In the genomic region with DNA sequence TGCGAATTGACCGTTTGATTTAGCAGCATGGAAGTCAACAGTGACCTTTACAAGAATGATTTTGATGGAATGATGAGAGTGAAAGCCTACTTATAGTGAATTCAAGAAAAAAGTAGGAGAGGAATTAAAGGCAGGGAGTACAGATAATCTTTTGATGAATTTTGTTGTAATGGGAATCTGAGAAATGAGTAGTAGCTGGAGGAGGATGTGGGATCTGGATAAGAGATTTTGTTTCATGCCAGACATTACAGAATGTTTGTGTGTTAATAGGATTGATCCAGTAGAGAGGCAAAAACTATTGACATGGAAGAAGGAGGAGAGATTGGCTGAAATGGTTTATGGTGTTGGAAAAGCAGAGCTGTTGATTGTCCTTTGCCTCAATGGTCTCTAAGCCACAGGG, we compare ENCODE assay signal across 16 cellular contexts. TPM values are rescaled to one million over a fixed set of nuclear protein-coding genes. Genes with fewer than 3 reads are reported as not detected.
DNase-seq lines count a peak whose midpoint lies in the region; ATAC-seq, FAIRE-seq and TF ChIP-seq lines count a peak whose summit lies in the region.
"Had no signal": no experiment of that assay in that cellular context is flagged by ENCODE, and none has a peak within 500 bp of the region (broad histone marks: within the 10 kb centered on the region; RNA-seq: fewer than 3 reads in every experiment).

No MANE protein-coding gene starts in this region.

- no peaks in the 10 kb centered on the region for H3K27me3 ChIP-seq in naive thymus-derived CD4-positive, alpha-beta T cell (ENCODE audit: control insufficient read depth in 2 of 2, insufficient read depth in 2 of 2, low read length in 2 of 2)
- H3K27me3 ChIP-seq in Caco-2 (replicated peaks; ENCODE audit: control insufficient read depth, insufficient read depth, low read length) = no peaks in the 10 kb centered on the region
- no peaks in the 10 kb centered on the region for H3K27me3 ChIP-seq in small intestine (ENCODE audit: control insufficient read depth in 2 of 2, insufficient read depth in 2 of 2, low read length in 2 of 2)
- H3K27me3 ChIP-seq: dorsolateral prefrontal cortex, gastrocnemius medialis had no signal

- H3K27ac Mint-ChIP-seq in HFFc6 (peak overlapping the region; percentile 63), Caco-2 (ENCODE audit: unreplicated experiment) (no peak overlapping the region)
- peak overlapping the region; percentile 2 for H3K27ac Mint-ChIP-seq in activated naive CD8-positive, alpha-beta T cell treated with anti-CD3 and anti-CD28 coated beads, Interleukin-2, amount 10 ng/mL, durations not matched to agents 7 days and 5 days
- peak overlapping the region in 6 of 9 donors; percentile 1 to 86 (median 74) for H3K27ac Mint-ChIP-seq in naive thymus-derived CD4-positive, alpha-beta T cell
- H3K27ac Mint-ChIP-seq: B cell had no signal

- CTCF ChIA-PET in A549 (lab: Yijun Ruan, JAX) = interaction anchor here (0.9 to 2.1 kb wide), 6 partner anchors 12 to 238 kb away, joined by 3 to 6 read pairs (median 3); no protein-coding TSS in a partner anchor
- CTCF ChIA-PET in naive thymus-derived CD4-positive, alpha-beta T cell (lab: Charles Lee) = no interaction called here
- CTCF ChIA-PET in Caco-2 (lab: Charles Lee) = no interaction called here

- ATAC-seq in A549 (no peak), HG02938 (IDR thresholded peaks at IDR 0.05; ENCODE audit: unreplicated experiment) (no peak)
- ATAC-seq in activated naive CD8-positive, alpha-beta T cell treated with anti-CD3 and anti-CD28 coated beads, Interleukin-2, amount 10 ng/mL, durations not matched to agents 7 days and 5 days (ENCODE audit: low read depth) = no peak
- no peak for ATAC-seq in naive thymus-derived CD4-positive, alpha-beta T cell
- ATAC-seq: gastrocnemius medialis had no signal

- intact Hi-C loops in naive thymus-derived CD4-positive, alpha-beta T cell (cut with micrococcal nuclease) = no loop called here
- intact Hi-C loops in Caco-2 (cut with micrococcal nuclease; ENCODE audit: unreplicated experiment) = no loop called here

- H3K4me2 ChIP-seq in A549 = peak overlapping the region; percentile 81

- H3K9me3 ChIP-seq in A549 = no peaks in the 10 kb centered on the region
- no peaks in the 10 kb centered on the region for H3K9me3 ChIP-seq in naive thymus-derived CD4-positive, alpha-beta T cell (ENCODE audit: control insufficient read depth in 2 of 3, low read length in 3 of 3)
- H3K9me3 ChIP-seq in Caco-2 = no peaks in the 10 kb centered on the region
- H3K9me3 ChIP-seq in small intestine (ENCODE audit: control insufficient read depth, low read depth) = no peaks in the 10 kb centered on the region
- H3K9me3 ChIP-seq: gastrocnemius medialis had no signal

- DNase-seq in A549 (ENCODE audit: low read depth in 1 of 2, low spot score in 1 of 2) (no peak), HFFc6 (no peak), NCI-H446 (lab: John Stamatoyannopoulos, UW) (no peak), Caco-2 (no peak), small intestine (no peak)
- no peak for DNase-seq in activated naive CD8-positive, alpha-beta T cell treated with anti-CD3 and anti-CD28 coated beads, Interleukin-2, amount 10 ng/mL, durations not matched to agents 7 days and 5 days
- DNase-seq in naive thymus-derived CD4-positive, alpha-beta T cell = no peak
- DNase-seq: dorsolateral prefrontal cortex, gastrocnemius medialis, islet precursor cell, NCI-H1417 treated with DMSO at 0.1 percent for 48 hours, NCI-H69, SHP77 treated with DMSO at 0.1 percent for 48 hours had no signal

- TF ChIP-seq RAD21 in A549 (conservative IDR thresholded peaks at IDR 0.05 in 1 of 2, IDR thresholded peaks at IDR 0.05 in 1 of 2) = no peak

- TF ChIP-seq EP300 in A549 (IDR thresholded peaks at IDR 0.05) = no peak

- no peak for TF ChIP-seq POLR2A in A549 (IDR thresholded peaks at IDR 0.05; ENCODE audit: low read length)

- POLR2A ChIA-PET in A549 (lab: Yijun Ruan, JAX) = interaction anchor here (1.7 kb wide), 1 partner anchor 55 kb away, joined by 10 read pairs; a partner anchor contains a TSS
- POLR2A ChIA-PET in activated naive CD8-positive, alpha-beta T cell treated with anti-CD3 and anti-CD28 coated beads, Interleukin-2, amount 10 ng/mL, durations not matched to agents 7 days and 5 days (lab: Charles Lee) = interaction anchor here (0.7 to 1.1 kb wide), 3 partner anchors 12 to 742 kb away, joined by 3 read pairs; a partner anchor contains a TSS
- POLR2A ChIA-PET in naive thymus-derived CD4-positive, alpha-beta T cell (lab: Charles Lee) = interaction anchor here (0.6 to 0.8 kb wide), 2 partner anchors 21 to 26 kb away, joined by 3 to 4 read pairs; no protein-coding TSS in a partner anchor
- POLR2A ChIA-PET in Caco-2 (lab: Charles Lee) = interaction anchor here (0.6 kb wide), 1 partner anchor 21 kb away, joined by 3 read pairs; no protein-coding TSS in a partner anchor

- BruUV-seq in Caco-2 (replicated peaks; lab: Mats Ljungman, UMichigan) = no TSS peak

- H3K36me3 Mint-ChIP-seq in HFFc6 (ENCODE audit: low read depth) (peaks cover 13% of the 10 kb centered on the region; the same call in 1 of the 2 replicates), Caco-2 (ENCODE audit: insufficient read depth, unreplicated experiment) (peaks cover 27% of the 10 kb centered on the region)
- peaks cover 14% of the 10 kb centered on the region for H3K36me3 Mint-ChIP-seq in activated naive CD8-positive, alpha-beta T cell treated with anti-CD3 and anti-CD28 coated beads, Interleukin-2, amount 10 ng/mL, durations not matched to agents 7 days and 5 days
- H3K36me3 Mint-ChIP-seq in naive thymus-derived CD4-positive, alpha-beta T cell = peaks cover 6 to 31% (median 16%) of the 10 kb centered on the region in 5 donors

- H3K4me1 Mint-ChIP-seq in HFFc6 (ENCODE audit: low read depth) = peaks cover 38% of the 10 kb centered on the region
- H3K4me1 Mint-ChIP-seq in activated naive CD8-positive, alpha-beta T cell treated with anti-CD3 and anti-CD28 coated beads, Interleukin-2, amount 10 ng/mL, durations not matched to agents 7 days and 5 days = peaks cover 42% of the 10 kb centered on the region
- H3K4me1 Mint-ChIP-seq in naive thymus-derived CD4-positive, alpha-beta T cell = peaks cover 31 to 79% (median 68%) of the 10 kb centered on the region in 7 donors
- peaks cover 7% of the 10 kb centered on the region for H3K4me1 Mint-ChIP-seq in Caco-2 (ENCODE audit: low read depth, unreplicated experiment)

- H3K27ac ChIP-seq in A549 (peak overlapping the region; percentile 78 to 82), small intestine (ENCODE audit: low read depth in 1 of 2, low read length in 1 of 2) (peak overlapping the region in 1 of 2 donors; percentile 24)
- H3K27ac ChIP-seq in naive thymus-derived CD4-positive, alpha-beta T cell (ENCODE audit: low read depth, low read length) = no peak overlapping the region

- H3K36me3 ChIP-seq in naive thymus-derived CD4-positive, alpha-beta T cell (ENCODE audit: control insufficient read depth in 2 of 3, insufficient read depth in 3 of 3, low read length in 3 of 3) = no peaks in the 10 kb centered on the region
- H3K36me3 ChIP-seq in Caco-2 (ENCODE audit: control insufficient read depth, insufficient read depth, low read length) (no peaks in the 10 kb centered on the region), small intestine (ENCODE audit: control insufficient read depth in 2 of 2, insufficient read depth in 2 of 2, low read length in 2 of 2) (peaks cover 6 to 10% of the 10 kb centered on the region in 2 donors)

- peak; percentile 7 for FAIRE-seq in A549 (lab: Jason Lieb, UNC)
- FAIRE-seq in small intestine (lab: Jason Lieb, UNC) = no peak

- H3K9me3 Mint-ChIP-seq in HFFc6 (no peaks in the 10 kb centered on the region), Caco-2 (ENCODE audit: unreplicated experiment) (no peaks in the 10 kb centered on the region)
- no peaks in the 10 kb centered on the region for H3K9me3 Mint-ChIP-seq in activated naive CD8-positive, alpha-beta T cell treated with anti-CD3 and anti-CD28 coated beads, Interleukin-2, amount 10 ng/mL, durations not matched to agents 7 days and 5 days
- no peaks in the 10 kb centered on the region for H3K9me3 Mint-ChIP-seq in naive thymus-derived CD4-positive, alpha-beta T cell

- H3K27me3 Mint-ChIP-seq in HFFc6 (ENCODE audit: insufficient read depth) (no peaks in the 10 kb centered on the region), Caco-2 (ENCODE audit: insufficient read depth, unreplicated experiment) (no peaks in the 10 kb centered on the region)
- no peaks in the 10 kb centered on the region for H3K27me3 Mint-ChIP-seq in activated naive CD8-positive, alpha-beta T cell treated with anti-CD3 and anti-CD28 coated beads, Interleukin-2, amount 10 ng/mL, durations not matched to agents 7 days and 5 days
- H3K27me3 Mint-ChIP-seq in naive thymus-derived CD4-positive, alpha-beta T cell = no peaks in the 10 kb centered on the region
- H3K27me3 Mint-ChIP-seq: B cell had no signal

- TF ChIP-seq CTCF in A549 (IDR thresholded peaks at IDR 0.05) = no peak
- no peak for TF ChIP-seq CTCF in HFFc6 (IDR thresholded peaks at IDR 0.05)
- no peak for TF ChIP-seq CTCF in Caco-2 (IDR thresholded peaks at IDR 0.05; ENCODE audit: insufficient read depth in 1 of 2, low read depth in 1 of 2, low read length in 1 of 2, severe bottlenecking in 1 of 2, unreplicated experiment in 1 of 2)

- H3K4me1 ChIP-seq in A549 (peaks cover 23% of the 10 kb centered on the region), Caco-2 (peaks cover 17% of the 10 kb centered on the region; the same call in 1 of the 2 replicates), small intestine (ENCODE audit: control insufficient read depth in 2 of 2, insufficient read depth in 1 of 2, low read depth in 1 of 2, low read length in 1 of 2) (peaks cover 0 to 6% of the 10 kb centered on the region in 2 donors)
- H3K4me1 ChIP-seq in naive thymus-derived CD4-positive, alpha-beta T cell (ENCODE audit: control insufficient read depth in 2 of 2, insufficient read depth in 2 of 2, low read length in 2 of 2) = peaks cover 21 to 39% of the 10 kb centered on the region in 2 donors

- H3K4me3 Mint-ChIP-seq in HFFc6 = no peak overlapping the region
- no peak overlapping the region for H3K4me3 Mint-ChIP-seq in activated naive CD8-positive, alpha-beta T cell treated with anti-CD3 and anti-CD28 coated beads, Interleukin-2, amount 10 ng/mL, durations not matched to agents 7 days and 5 days
- peak overlapping the region in 6 of 10 donors; percentile 11 to 75 (median 43) for H3K4me3 Mint-ChIP-seq in naive thymus-derived CD4-positive, alpha-beta T cell
- H3K4me3 Mint-ChIP-seq in Caco-2 (ENCODE audit: unreplicated experiment) = no peak overlapping the region
- H3K4me3 Mint-ChIP-seq: B cell had no signal

- H3K4me3 ChIP-seq in A549 (no peak overlapping the region), Caco-2 (ENCODE audit: low read depth, low read length) (no peak overlapping the region), small intestine (ENCODE audit: low read depth in 1 of 2, low read length in 2 of 2) (no peak overlapping the region)
- no peak overlapping the region for H3K4me3 ChIP-seq in naive thymus-derived CD4-positive, alpha-beta T cell (ENCODE audit: low read length)
- H3K4me3 ChIP-seq: dorsolateral prefrontal cortex, gastrocnemius medialis, skin epidermis had no signal

- 94% methylated on average over 2 of the region's 2 CpGs for WGBS in A549 (ENCODE audit: missing lambda C conversion rate)
- WGBS in small intestine, 3 donors = 91 to 98% (median 98%) methylated on average over 2 of the region's 2 CpGs

RNA-seq across cellular contexts. Expression of a gene that starts 17.4 kb away (rescaled TPM):
- polyA plus RNA-seq in A549 (2011; rRNA removed) (39.9 and 54.4 TPM in 2 replicates), A549 (2017; fragmentation: RNase III; extraction: RNeasy Plus Mini Kit Qiagen cat#74134 plus additional on column Dnase treatment) (18.3 to 19.6 TPM (median 18.5 TPM) in 3 replicates), small intestine (1 to 10 TPM; 6.8 to 9.8 (median 6.9) TPM)
- 11.5 and 15.0 TPM in 2 replicates for polyA plus RNA-seq in A549 (2012; cell fraction: cytosol; rRNA removed)
- polyA plus RNA-seq in A549 (2012; cell fraction: nucleus; rRNA removed) = 12.3 and 16.6 TPM in 2 replicates
- 74.8 and 82.2 TPM in 2 replicates for polyA minus RNA-seq in A549 (2011; rRNA and poly(A)+ RNA removed)
- 10 to 100 TPM; 19.7 to 22.1 (median 20.4) TPM for total RNA-seq in HFFc6 (2021; fragmentation: NEBNext Ultra II Directional; extraction: Animal tissue kit (Norgen Biotek cat#: 25700))
- total RNA-seq in activated naive CD8-positive, alpha-beta T cell treated with anti-CD3 and anti-CD28 coated beads, Interleukin-2, amount 10 ng/mL, durations not matched to agents 7 days and 5 days = 10 to 100 TPM; 52.2 to 57.2 TPM
- 10 to 100 TPM; 55.0 to 89.1 (median 78.3) TPM for total RNA-seq in naive thymus-derived CD4-positive, alpha-beta T cell
- 10 to 100 TPM; 10.1 to 11.7 TPM for polyA plus RNA-seq in naive thymus-derived CD4-positive, alpha-beta T cell
- 30.1 and 34.0 TPM in 2 replicates for total RNA-seq in Caco-2 (2022)

RNA-seq across cellular contexts. Expression of a gene that starts 55.4 kb away (rescaled TPM):
- 30.0 and 34.9 TPM in 2 replicates for polyA plus RNA-seq in A549 (2011; rRNA removed)
- 10.8 and 11.0 TPM in 2 replicates for polyA plus RNA-seq in A549 (2012; cell fraction: cytosol; rRNA removed)
- polyA plus RNA-seq in A549 (2012; cell fraction: nucleus; rRNA removed) = 5.6 and 8.9 TPM in 2 replicates
- 24.8 to 31.0 TPM (median 27.7 TPM) in 3 replicates for polyA plus RNA-seq in A549 (2017; fragmentation: RNase III; extraction: RNeasy Plus Mini Kit Qiagen cat#74134 plus additional on column Dnase treatment)
- 16.3 and 19.0 TPM in 2 replicates for polyA minus RNA-seq in A549 (2011; rRNA and poly(A)+ RNA removed)
- 10 to 100 TPM; 20.7 to 31.5 (median 29.3) TPM for total RNA-seq in HFFc6 (2021; fragmentation: NEBNext Ultra II Directional; extraction: Animal tissue kit (Norgen Biotek cat#: 25700))
- 10 to 100 TPM; 23.7 to 25.7 TPM for total RNA-seq in activated naive CD8-positive, alpha-beta T cell treated with anti-CD3 and anti-CD28 coated beads, Interleukin-2, amount 10 ng/mL, durations not matched to agents 7 days and 5 days
- 10 to 100 TPM; 16.5 to 29.3 (median 25.4) TPM for total RNA-seq in naive thymus-derived CD4-positive, alpha-beta T cell
- polyA plus RNA-seq in naive thymus-derived CD4-positive, alpha-beta T cell = 10 to 100 TPM; 31.4 to 31.5 TPM
- 24.1 and 26.2 TPM in 2 replicates for total RNA-seq in Caco-2 (2022)
- polyA plus RNA-seq in small intestine = 10 to 100 TPM; 21.9 to 63.3 (median 37.3) TPM

Comparison
In these comparisons a context has a peak if more than half of its experiments do, and no peak if none do; other contexts are left out.
1. H3K4me3 Mint-ChIP-seq: peak in naive thymus-derived CD4-positive, alpha-beta T cell (6 of 10); none in HFFc6 (single experiment), activated naive CD8-positive, alpha-beta T cell treated with anti-CD3 and anti-CD28 coated beads, Interleukin-2, amount 10 ng/mL, durations not matched to agents 7 days and 5 days (single experiment) and Caco-2 (single experiment).